In genomic region chr9:100058699-100059579, GRCh38 we compare ENCODE assay signal across 13 cellular contexts. TPM values are rescaled to one million over a fixed set of nuclear protein-coding genes. Genes with fewer than 3 reads are reported as not detected.
A peak's percentile ranks its signal among the peaks of the same experiment; 100 is the strongest.
DNase-seq lines count a peak whose midpoint lies in the region; ATAC-seq, FAIRE-seq and TF ChIP-seq lines count a peak whose summit lies in the region.
"Had no signal": no experiment of that assay in that cellular context is flagged by ENCODE, and none has a peak within 500 bp of the region (broad histone marks: within the 10 kb centered on the region; RNA-seq: fewer than 3 reads in every experiment).

No MANE protein-coding gene starts in this region.

- in situ Hi-C loops in GM13977 (cut with MboI; ENCODE audit: low pct_unique_long_range_greater_than_20kb, low sequenced_read_pairs, unreplicated experiment): no loop called here

- TF ChIP-seq CTCF in GM13977 (IDR thresholded peaks at IDR 0.05; ENCODE audit: extremely low read depth, insufficient read depth, missing control alignments): no peak
- TF ChIP-seq CTCF in MM.1S (IDR thresholded peaks at IDR 0.05; ENCODE audit: low read length): no peak

- H3K4me2 ChIP-seq in MM.1S (ENCODE audit: low read depth, low read length): peak overlapping the region; percentile 67

- FAIRE-seq in HTR-8/SVneo (lab: Jason Lieb, UNC): no peak
- FAIRE-seq: H1, TTC549 had no signal

- no peak overlapping the region for H2AFZ ChIP-seq in MM.1S (ENCODE audit: low read length)

- H3K36me3 ChIP-seq in MM.1S (replicated peaks; ENCODE audit: insufficient read depth, low read length): no peaks in the 10 kb centered on the region

- no peaks in the 10 kb centered on the region for H4K20me1 ChIP-seq in MM.1S (ENCODE audit: insufficient read depth, low read length)

- peak overlapping the region; percentile 95 for H3K27ac ChIP-seq in MM.1S (ENCODE audit: low read length)
- H3K27ac ChIP-seq: gastroesophageal sphincter had no signal

- H3K9ac ChIP-seq in MM.1S (ENCODE audit: low read length): peak overlapping the region; percentile 52

- no peaks in the 10 kb centered on the region for H3K9me2 ChIP-seq in MM.1S (replicated peaks; ENCODE audit: insufficient read depth, low read length)

- H3K9me3 ChIP-seq in MM.1S (replicated peaks; ENCODE audit: insufficient read depth, low read length): no peaks in the 10 kb centered on the region
- H3K9me3 ChIP-seq: Caco-2, gastroesophageal sphincter had no signal

- peaks cover 40% of the 10 kb centered on the region for H3K4me1 ChIP-seq in MM.1S (ENCODE audit: low read length)

- H3K79me2 ChIP-seq in MM.1S (ENCODE audit: low read length): peaks cover 60% of the 10 kb centered on the region

- H3K4me3 ChIP-seq in MM.1S (ENCODE audit: low read length): peak overlapping the region; percentile 25
- H3K4me3 ChIP-seq: gastroesophageal sphincter had no signal

- DNase-seq in GM13977 (ENCODE audit: low spot score) (peak; percentile 48), MM.1S (peak; percentile 77), GM03348 (ENCODE audit: low spot score) (no peak), HTR-8/SVneo (ENCODE audit: insufficient read length, low spot score) (no peak), GM19240 (ENCODE audit: insufficient read length, low spot score) (no peak), dermis blood vessel endothelial cell (no peak)
- DNase-seq: Caco-2, MV-4-11 had no signal

- H3K27me3 ChIP-seq in MM.1S (replicated peaks; ENCODE audit: insufficient read depth, low read length): no peaks in the 10 kb centered on the region
- H3K27me3 ChIP-seq: gastroesophageal sphincter had no signal

- peaks cover 25% of the 10 kb centered on the region for H3F3A ChIP-seq in MM.1S (ENCODE audit: insufficient read depth, low read length)

- ATAC-seq in GM19463 (IDR thresholded peaks at IDR 0.05; ENCODE audit: unreplicated experiment) (peak; percentile 74), HG02943 (IDR thresholded peaks at IDR 0.05; ENCODE audit: low read depth, unreplicated experiment) (peak; percentile 57)
- ATAC-seq: gastroesophageal sphincter had no signal

RNA-seq across cellular contexts. Expression of gene ERP44, which starts 39.9 kb away (rescaled TPM):
- total RNA-seq in dermis blood vessel endothelial cell: 9.4 and 16.4 TPM in 2 replicates

RNA-seq across cellular contexts. Expression of gene INVS, which starts 40.1 kb away (rescaled TPM):
- total RNA-seq in dermis blood vessel endothelial cell: 36.8 TPM in 2 replicates

Comparison
In these comparisons a context has a peak if more than half of its experiments do, and no peak if none do; other contexts are left out.
1. DNase-seq: peak in GM13977 (single experiment) and MM.1S (single experiment); none in GM03348 (single experiment), HTR-8/SVneo (single experiment), GM19240 (single experiment) and dermis blood vessel endothelial cell (single experiment).